20 cellular contexts compared by ENCODE assay signal in the genomic region with DNA sequence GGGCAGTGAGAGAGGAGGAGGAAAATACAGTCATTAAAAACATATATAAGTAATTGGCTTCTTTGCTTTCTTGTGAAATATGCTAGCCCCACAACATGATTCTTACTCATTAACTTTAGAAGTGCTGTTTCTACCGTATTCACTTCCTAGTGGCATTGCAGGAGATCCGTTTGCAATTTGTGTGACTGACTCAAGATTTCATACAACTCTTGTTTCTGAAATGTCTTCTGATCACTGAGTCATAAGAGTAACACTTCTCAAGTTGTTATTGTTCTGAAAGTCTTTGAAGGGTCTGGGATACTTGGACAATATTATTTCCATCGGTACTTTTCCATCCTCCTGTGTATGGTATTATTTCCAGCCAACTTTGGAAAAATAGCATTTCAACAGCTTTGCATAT.
DNase-seq lines count a peak whose midpoint lies in the region; ATAC-seq, FAIRE-seq and TF ChIP-seq lines count a peak whose summit lies in the region.
"Had no signal": no experiment of that assay in that cellular context is flagged by ENCODE, and none has a peak within 500 bp of the region (broad histone marks: within the 10 kb centered on the region; RNA-seq: fewer than 3 reads in every experiment).

No MANE protein-coding gene starts in this region.

- POLR2A ChIA-PET in endothelial cell of umbilical vein (lab: Charles Lee): no interaction called here

- no peaks in the 10 kb centered on the region for H3K9me1 ChIP-seq in endothelial cell of umbilical vein (replicated peaks; ENCODE audit: control insufficient read depth, extremely low read depth, insufficient read depth, low read length)

- intact Hi-C loops in endothelial cell of umbilical vein (cut with micrococcal nuclease): no loop called here
- intact Hi-C loops in posterior cingulate gyrus (cut with DNase I): no loop called here

- no peaks in the 10 kb centered on the region for H3K9me3 ChIP-seq in endothelial cell of umbilical vein (replicated peaks; ENCODE audit: control insufficient read depth, insufficient read depth, low read length)
- H3K9me3 ChIP-seq: A549, Caco-2 had no signal

- no peaks in the 10 kb centered on the region for H3K27me3 ChIP-seq in endothelial cell of umbilical vein (ENCODE audit: control insufficient read depth in 2 of 2, insufficient read depth in 2 of 2, low read length in 2 of 2)

- H4K20me1 ChIP-seq in endothelial cell of umbilical vein (replicated peaks; ENCODE audit: control insufficient read depth, extremely low read depth, insufficient read depth, low read length): no peaks in the 10 kb centered on the region

- H3K9ac ChIP-seq in endothelial cell of umbilical vein (replicated peaks; ENCODE audit: extremely low read depth, insufficient read depth, low read length): no peak overlapping the region

- H3K4me3 ChIP-seq in endothelial cell of umbilical vein (replicated peaks in 1 of 3; ENCODE audit: insufficient read depth in 1 of 3, low read depth in 1 of 3, low read length in 3 of 3) (no peak overlapping the region), retinal pigment epithelial cell (ENCODE audit: low read length) (no peak overlapping the region)
- H3K4me3 ChIP-seq: A549, GM23338 had no signal

- H3K4me2 ChIP-seq in endothelial cell of umbilical vein (ENCODE audit: insufficient read depth, low read length): no peak overlapping the region
- H3K4me2 ChIP-seq: A549, GM23338 had no signal

- dilution Hi-C loops in endothelial cell of umbilical vein (cut with MboI; ENCODE audit: extremely low pct_ligation_motif_present, low sequenced_read_pairs): no loop called here

- BruUV-seq in endothelial cell of umbilical vein (replicated peaks; lab: Mats Ljungman, UMichigan): no TSS peak

- H3K36me3 ChIP-seq in endothelial cell of umbilical vein (ENCODE audit: control insufficient read depth in 2 of 2, extremely low read depth in 1 of 2, insufficient read depth in 2 of 2, low read length in 2 of 2): no peaks in the 10 kb centered on the region

- H3K27ac ChIP-seq in endothelial cell of umbilical vein (ENCODE audit: insufficient read depth, low read depth, low read length): peak overlapping the region; percentile 89
- H3K27ac ChIP-seq: 22Rv1, A549, C4-2B had no signal

- no peak for TF ChIP-seq POLR2A in endothelial cell of umbilical vein (IDR thresholded peaks at IDR 0.05; ENCODE audit: low read depth, low read length)

- H2AFZ ChIP-seq in endothelial cell of umbilical vein (ENCODE audit: low read depth, low read length): peak overlapping the region; percentile 26
- H2AFZ ChIP-seq: GM23338 had no signal

- peaks cover 31% of the 10 kb centered on the region for H3K4me1 ChIP-seq in endothelial cell of umbilical vein (ENCODE audit: control insufficient read depth, extremely low read depth, insufficient read depth, low read length)
- H3K4me1 ChIP-seq: A549, Caco-2 had no signal

- ATAC-seq in HG03159 (IDR thresholded peaks at IDR 0.05; ENCODE audit: unreplicated experiment) (no peak), GM18909 (IDR thresholded peaks at IDR 0.05; ENCODE audit: poor library complexity, unreplicated experiment) (no peak)
- ATAC-seq: A549, GM23338 had no signal

- H3K79me2 ChIP-seq in endothelial cell of umbilical vein (ENCODE audit: control insufficient read depth, insufficient read depth, low read length): no peaks in the 10 kb centered on the region

- DNase-seq in NOMO-1 treated with DMSO at 0.1 percent for 48 hours (lab: John Stamatoyannopoulos, UW; ENCODE audit: unreplicated experiment): peak; percentile 70
- no peak for DNase-seq in NOMO-1 treated with dmso at 0.1 percent for 144 hours (lab: John Stamatoyannopoulos, UW; ENCODE audit: unreplicated experiment)
- DNase-seq in endothelial cell of umbilical vein (ENCODE audit: low read depth, low spot score): peak; percentile 59
- DNase-seq in kidney tubule cell (ENCODE audit: low spot score): peak; percentile 78
- DNase-seq in retinal pigment epithelial cell (ENCODE audit: low read depth): peak; percentile 58
- no peak for DNase-seq in posterior cingulate gyrus
- DNase-seq: AML-193; Caco-2; CD4-positive, alpha-beta T cell; HCEC 1CT had no signal

- peak; percentile 83 for FAIRE-seq in endothelial cell of umbilical vein (lab: Jason Lieb, UNC)
- FAIRE-seq: A549, D721Med, G401.6, GM12891, H54 had no signal

- CTCF ChIA-PET in endothelial cell of umbilical vein (lab: Charles Lee): interaction anchor here (1.2 to 1.5 kb wide), 2 partner anchors 8 to 238 kb away, joined by 3 to 6 read pairs; no protein-coding TSS in a partner anchor

- TF ChIP-seq CTCF in endothelial cell of umbilical vein (IDR thresholded peaks at IDR 0.05; ENCODE audit: extremely low read depth in 1 of 2, insufficient read depth in 1 of 2, low read depth in 1 of 2, low read length in 2 of 2) (no peak), retinal pigment epithelial cell (conservative IDR thresholded peaks at IDR 0.05; ENCODE audit: low read depth, low read length) (no peak)

TF ChIP-seq in endothelial cell of umbilical vein, 7 proteins besides CTCF, POLR2A, EP300 and RAD21:
- TF ChIP-seq JUN (IDR thresholded peaks at IDR 0.05; ENCODE audit: borderline replicate concordance, insufficient read depth, insufficient read length, low read depth) (no peak), EZH2 (IDR thresholded peaks at IDR 0.05; ENCODE audit: borderline replicate concordance, low read depth, low read length, severe bottlenecking) (no peak), FOS (IDR thresholded peaks at IDR 0.05; ENCODE audit: borderline replicate concordance, insufficient read depth, low read length) (peak; percentile 36)

Comparison
In these comparisons a context has a peak if more than half of its experiments do, and no peak if none do; other contexts are left out.
1. DNase-seq: peak in NOMO-1 treated with DMSO at 0.1 percent for 48 hours (single experiment), endothelial cell of umbilical vein (single experiment), kidney tubule cell (single experiment) and retinal pigment epithelial cell (single experiment); none in NOMO-1 treated with dmso at 0.1 percent for 144 hours (single experiment) and posterior cingulate gyrus (0 of 10).